In the genomic region with DNA sequence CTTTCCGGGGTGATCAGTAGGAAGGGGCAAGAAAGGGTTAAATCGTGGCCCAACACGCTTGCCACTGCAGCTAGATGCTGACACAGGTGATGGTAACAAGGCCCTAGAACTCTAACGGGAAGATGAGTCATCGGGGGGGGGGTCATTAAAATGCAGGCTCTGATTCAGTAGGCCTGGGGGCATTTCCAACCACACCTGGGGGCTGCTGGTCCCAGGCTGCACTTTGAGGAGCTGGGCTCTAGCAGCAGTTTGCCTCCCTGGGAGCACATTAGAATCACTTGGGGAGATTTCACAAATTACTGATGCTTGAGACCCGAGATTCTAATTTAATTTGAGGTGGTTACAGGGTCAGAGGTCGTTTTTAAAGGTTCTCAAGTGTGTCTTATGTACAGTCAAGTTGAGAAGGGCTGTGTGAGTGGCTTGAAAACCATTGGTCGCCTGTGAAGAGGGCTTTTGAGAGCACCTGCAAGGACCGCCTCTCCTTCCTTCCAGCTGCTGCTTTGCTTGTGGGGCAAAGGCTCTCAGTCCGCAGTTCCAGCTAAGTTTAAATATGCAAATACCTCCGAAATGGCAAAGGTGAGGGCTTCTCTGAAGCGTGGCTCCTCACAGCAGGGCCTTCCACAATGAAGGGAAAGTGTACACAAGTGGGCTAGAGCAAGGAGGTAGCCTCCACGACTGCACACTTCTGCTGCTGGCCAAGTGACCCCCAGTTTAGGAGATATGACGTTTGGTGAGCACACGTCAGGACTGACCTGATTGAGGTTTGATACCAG, we compare ENCODE assay signal across 9 cellular contexts.
DNase-seq lines count a peak whose midpoint lies in the region; ATAC-seq and TF ChIP-seq lines count a peak whose summit lies in the region.
"Had no signal": no experiment of that assay in that cellular context is flagged by ENCODE, and none has a peak within 500 bp of the region (broad histone marks: within the 10 kb centered on the region; RNA-seq: fewer than 3 reads in every experiment).

No MANE protein-coding gene starts in this region.

- peaks cover 15% of the 10 kb centered on the region for H3K27me3 Mint-ChIP-seq in nephron (ENCODE audit: low read depth)
- H3K27me3 Mint-ChIP-seq: activated naive CD4-positive, alpha-beta T cell treated with anti-CD3 and anti-CD28 coated beads, Interleukin-2, amount 50 U/mL, for 24 hours had no signal

- H3K4me1 Mint-ChIP-seq in nephron, result peaks cover 25% of the 10 kb centered on the region
- H3K4me1 Mint-ChIP-seq: activated naive CD4-positive, alpha-beta T cell treated with anti-CD3 and anti-CD28 coated beads, Interleukin-2, amount 50 U/mL, for 24 hours had no signal

- TF ChIP-seq CTCF in nephron (IDR thresholded peaks at IDR 0.05; ENCODE audit: unreplicated experiment in 3 of 3), result no peak

- H3K4me3 Mint-ChIP-seq in nephron, result no peak overlapping the region
- H3K4me3 Mint-ChIP-seq: activated naive CD4-positive, alpha-beta T cell treated with anti-CD3 and anti-CD28 coated beads, Interleukin-2, amount 50 U/mL, for 24 hours had no signal

- peak; percentile 80 for ATAC-seq in GM19025 (IDR thresholded peaks at IDR 0.05; ENCODE audit: low read depth, unreplicated experiment)
- peak; percentile 78 for ATAC-seq in HG02798 (IDR thresholded peaks at IDR 0.05; ENCODE audit: poor library complexity, unreplicated experiment)

- peak overlapping the region in 2 of 3 experiments; percentile 3 to 32 for H3K27ac Mint-ChIP-seq in nephron
- H3K27ac Mint-ChIP-seq: activated naive CD4-positive, alpha-beta T cell treated with anti-CD3 and anti-CD28 coated beads, Interleukin-2, amount 50 U/mL, for 24 hours had no signal

- H3K9me3 Mint-ChIP-seq in nephron, result no peaks in the 10 kb centered on the region
- H3K9me3 Mint-ChIP-seq: activated naive CD4-positive, alpha-beta T cell treated with anti-CD3 and anti-CD28 coated beads, Interleukin-2, amount 50 U/mL, for 24 hours had no signal

- no peaks in the 10 kb centered on the region for H3K36me3 Mint-ChIP-seq in nephron (ENCODE audit: low read depth)
- H3K36me3 Mint-ChIP-seq: activated naive CD4-positive, alpha-beta T cell treated with anti-CD3 and anti-CD28 coated beads, Interleukin-2, amount 50 U/mL, for 24 hours had no signal

- peak; percentile 51 for DNase-seq in NCI-H2107 treated with DMSO at 0.1 percent for 48 hours (lab: John Stamatoyannopoulos, UW; ENCODE audit: unreplicated experiment)
- no peak for DNase-seq in NCI-H128 (lab: John Stamatoyannopoulos, UW; ENCODE audit: unreplicated experiment)
- DNase-seq in NK-92 treated with Interleukin-12 subunit alpha and Interleukin-12 subunit beta, amount 100 ng/mL, for 24 hours (lab: John Stamatoyannopoulos, UW), result no peak
- DNase-seq in foreskin melanocyte, result no peak
- no peak for DNase-seq in ureter (ENCODE audit: low spot score)
